Comparison of ENCODE assay signal across 10 cellular contexts in the genomic region with DNA sequence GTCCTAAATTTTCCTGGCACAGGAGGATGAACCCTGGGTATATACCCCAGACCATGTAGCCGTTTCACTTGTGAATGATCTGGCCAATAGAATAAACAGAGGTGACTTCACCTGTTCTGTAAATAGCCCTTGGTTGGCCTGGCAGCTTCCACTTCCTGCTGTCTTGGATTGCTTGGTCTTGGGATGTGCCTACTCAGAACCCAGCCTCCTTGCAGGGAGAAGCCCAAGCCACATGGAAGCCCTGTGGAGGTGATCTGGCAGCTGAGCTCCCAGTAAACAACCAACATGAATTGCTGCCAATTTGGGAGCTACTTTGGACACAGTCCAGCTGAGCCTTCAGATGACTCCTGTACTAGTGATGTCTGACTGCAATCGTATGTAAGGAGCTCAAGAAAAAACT. TPM values are rescaled to one million over a fixed set of nuclear protein-coding genes. Genes with fewer than 3 reads are reported as not detected.
A peak's percentile ranks its signal among the peaks of the same experiment; 100 is the strongest.
DNase-seq lines count a peak whose midpoint lies in the region; ATAC-seq and TF ChIP-seq lines count a peak whose summit lies in the region.
"Had no signal": no experiment of that assay in that cellular context is flagged by ENCODE, and none has a peak within 500 bp of the region (broad histone marks: within the 10 kb centered on the region; RNA-seq: fewer than 3 reads in every experiment).

No MANE protein-coding gene starts in this region.

- no peak overlapping the region for H3K4me3 ChIP-seq in Panc1 (ENCODE audit: low read depth in 2 of 2, low read length in 2 of 2)
- no peak overlapping the region for H3K4me3 ChIP-seq in fibroblast of mammary gland (ENCODE audit: control insufficient read depth, low read depth, low read length)
- H3K4me3 ChIP-seq in effector memory CD4-positive, alpha-beta T cell (ENCODE audit: insufficient read depth, low read depth, low read length, poor library complexity, severe bottlenecking): no peak overlapping the region

- H3K27ac ChIP-seq in Panc1 (ENCODE audit: low read length): no peak overlapping the region
- no peak overlapping the region for H3K27ac ChIP-seq in effector memory CD4-positive, alpha-beta T cell (ENCODE audit: insufficient read depth, low read length, poor library complexity, severe bottlenecking)

- no peaks in the 10 kb centered on the region; the same call in 1 of the 2 replicates for H3K27me3 ChIP-seq in Panc1 (ENCODE audit: control insufficient read depth, insufficient read depth, low read length)
- no peaks in the 10 kb centered on the region for H3K27me3 ChIP-seq in effector memory CD4-positive, alpha-beta T cell (replicated peaks; ENCODE audit: control insufficient read depth, insufficient read depth, low read length, poor library complexity, severe bottlenecking)

- ATAC-seq in Panc1: no peak
- ATAC-seq in HG02642 (IDR thresholded peaks at IDR 0.05; ENCODE audit: poor library complexity, unreplicated experiment): no peak
- no peak for ATAC-seq in HG03520 (IDR thresholded peaks at IDR 0.05; ENCODE audit: unreplicated experiment)
- ATAC-seq: effector memory CD8-positive, alpha-beta T cell had no signal

- BruUV-seq in Panc1 (replicated peaks; lab: Mats Ljungman, UMichigan): no TSS peak

- H3K9me3 ChIP-seq in Panc1 (ENCODE audit: control insufficient read depth, insufficient read depth, low read depth, low read length): no peaks in the 10 kb centered on the region
- no peaks in the 10 kb centered on the region for H3K9me3 ChIP-seq in effector memory CD4-positive, alpha-beta T cell (ENCODE audit: control insufficient read depth, low read length)

- in situ Hi-C loops in Caki2 (cut with HindIII; ENCODE audit: low pct_unique_long_range_greater_than_20kb, low sequenced_read_pairs) (no loop called here), Panc1 (cut with HindIII; ENCODE audit: low pct_unique_long_range_greater_than_20kb, low sequenced_read_pairs) (no loop called here)

- intact Hi-C loops in Panc1 (cut with micrococcal nuclease; ENCODE audit: unreplicated experiment): no loop called here

- CTCF ChIA-PET in Panc1 (lab: Charles Lee): no interaction called here

- peak; percentile 40 for DNase-seq in Caki2 (ENCODE audit: low read depth)
- DNase-seq in NCI-H1105 (lab: John Stamatoyannopoulos, UW): peak; percentile 77
- DNase-seq in Panc1 (ENCODE audit: low read depth, low spot score): peak; percentile 10
- peak; percentile 20 for DNase-seq in fibroblast of mammary gland (ENCODE audit: low read depth)
- no peak for DNase-seq in effector memory CD4-positive, alpha-beta T cell
- no peak for DNase-seq in 8988T
- DNase-seq: activated effector memory CD4-positive, alpha-beta T cell treated with Interleukin-2 at 50 U/mL for 16 hours; effector memory CD8-positive, alpha-beta T cell had no signal

- POLR2A ChIA-PET in Panc1 (lab: Charles Lee): no interaction called here

- H3K4me1 ChIP-seq in Panc1 (ENCODE audit: control insufficient read depth, insufficient read depth, low read length): 0 out of 2 replicates have a peak, but pooled peaks cover 8% of the 10 kb centered on the region
- H3K4me1 ChIP-seq in effector memory CD4-positive, alpha-beta T cell (ENCODE audit: control insufficient read depth, insufficient read depth, low read length, poor library complexity, severe bottlenecking): no peaks in the 10 kb centered on the region

- H3K36me3 ChIP-seq in Panc1 (ENCODE audit: control insufficient read depth, insufficient read depth, low read length): no peaks in the 10 kb centered on the region
- H3K36me3 ChIP-seq in effector memory CD4-positive, alpha-beta T cell (ENCODE audit: control insufficient read depth, insufficient read depth, low read length): no peaks in the 10 kb centered on the region

- TF ChIP-seq CTCF in Panc1 (IDR thresholded peaks at IDR 0.05) (no peak), fibroblast of mammary gland (conservative IDR thresholded peaks at IDR 0.05; ENCODE audit: control insufficient read depth, insufficient read depth, low read depth, low read length) (no peak)

RNA-seq across cellular contexts. Expression of a gene that starts 4.8 kb away (rescaled TPM):
- 7.9 and 10.2 TPM in 2 replicates for total RNA-seq in Caki2 (2014; rRNA removed; shearing (Covaris generic); ENCODE audit: low replicate concordance)
- total RNA-seq in Panc1 (2021; ENCODE audit: unreplicated experiment): 1.4 TPM
- 0.52 TPM for polyA plus RNA-seq in Panc1 (2012; ENCODE audit: insufficient read length)

Comparison
In these comparisons a context has a peak if more than half of its experiments do, and no peak if none do; other contexts are left out.
1. DNase-seq: peak in Caki2 (single experiment), NCI-H1105 (single experiment), Panc1 (single experiment) and fibroblast of mammary gland (single experiment); none in effector memory CD4-positive, alpha-beta T cell (0 of 3) and 8988T (single experiment).